10 cellular contexts compared by ENCODE assay signal in the genomic region with DNA sequence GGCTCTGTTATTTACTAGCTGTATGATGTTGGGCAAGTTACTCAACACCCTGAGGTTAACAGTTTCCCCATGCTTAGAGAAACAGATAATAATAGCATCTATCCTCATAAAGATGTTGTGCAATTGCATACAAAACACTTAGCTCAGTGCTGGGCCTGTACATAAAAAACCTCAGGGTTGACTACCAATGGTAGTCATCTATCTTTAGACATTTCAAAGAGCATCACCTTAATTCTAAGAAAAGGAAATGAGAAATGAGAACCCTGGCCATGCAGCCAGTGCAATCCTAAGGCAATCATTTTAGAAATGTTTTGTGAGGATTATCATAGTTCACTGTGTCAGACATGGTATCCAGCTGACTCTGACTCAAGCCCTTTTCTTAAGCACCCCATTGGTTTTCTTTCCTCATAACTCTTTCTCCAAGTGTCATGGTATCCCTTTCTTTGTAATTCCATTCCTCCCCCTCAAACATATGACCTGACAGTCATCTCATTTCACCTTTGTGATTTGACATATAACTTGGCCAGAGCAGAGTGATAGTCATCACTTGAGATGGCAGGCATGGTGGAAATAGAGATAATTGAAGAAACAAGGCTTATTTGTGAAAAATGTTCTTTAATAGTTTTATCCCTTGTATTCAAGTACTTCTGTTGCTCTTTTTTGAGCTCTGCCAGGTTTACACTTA. TPM values are rescaled to one million over a fixed set of nuclear protein-coding genes. Genes with fewer than 3 reads are reported as not detected.
DNase-seq lines count a peak whose midpoint lies in the region; ATAC-seq and TF ChIP-seq lines count a peak whose summit lies in the region.
"Had no signal": no experiment of that assay in that cellular context is flagged by ENCODE, and none has a peak within 500 bp of the region (broad histone marks: within the 10 kb centered on the region; RNA-seq: fewer than 3 reads in every experiment).

No MANE protein-coding gene starts in this region.

- CTCF ChIA-PET in mammary epithelial cell (lab: Charles Lee; ENCODE audit: low non-redundant PET), result interaction anchor here (0.7 kb wide), 1 partner anchor 242 kb away, joined by 3 read pairs; no protein-coding TSS in a partner anchor

- no peak overlapping the region for H3K27ac ChIP-seq in mammary epithelial cell (ENCODE audit: insufficient read depth, low read depth, low read length)
- H3K27ac ChIP-seq in substantia nigra (ENCODE audit: low read depth, low read length, poor library complexity, severe bottlenecking), result no peak overlapping the region

- H3K9me3 ChIP-seq in mammary epithelial cell (replicated peaks; ENCODE audit: insufficient read depth, low read length), result no peaks in the 10 kb centered on the region
- H3K9me3 ChIP-seq: stomach had no signal

- H3K4me1 ChIP-seq in mammary epithelial cell (ENCODE audit: insufficient read depth, low read length), result peaks cover 4% of the 10 kb centered on the region
- H3K4me1 ChIP-seq: stomach had no signal

- H3K36me3 ChIP-seq in mammary epithelial cell (ENCODE audit: insufficient read depth, low read length), result no peaks in the 10 kb centered on the region
- H3K36me3 ChIP-seq: stomach had no signal

- no peak overlapping the region for H3K4me3 ChIP-seq in mammary epithelial cell (replicated peaks in 1 of 3; ENCODE audit: insufficient read depth in 1 of 3, low read depth in 2 of 3, low read length in 3 of 3)
- H3K4me3 ChIP-seq: stomach had no signal

- DNase-seq in AML-193 (lab: John Stamatoyannopoulos, UW) (peak; percentile 94 to 97), LHCN-M2 (ENCODE audit: low read depth) (peak; percentile 70), mammary epithelial cell (peak; percentile 63), non-pigmented ciliary epithelial cell (ENCODE audit: low read depth) (peak; percentile 45), substantia nigra (lab: John Stamatoyannopoulos, UW) (no peak), NCI-H774 (lab: John Stamatoyannopoulos, UW) (no peak), NCI-H748 treated with DMSO at 0.1 percent for 48 hours (lab: John Stamatoyannopoulos, UW) (no peak)
- DNase-seq: anterior cingulate cortex, stomach had no signal

- no peaks in the 10 kb centered on the region for H3K79me2 ChIP-seq in mammary epithelial cell (ENCODE audit: insufficient read depth, low read length)

- dilution Hi-C loops in mammary epithelial cell (cut with HindIII; ENCODE audit: low sequenced_read_pairs), result no loop called here

- in situ Hi-C loops in mammary epithelial cell (cut with MboI; ENCODE audit: low sequenced_read_pairs in 2 of 2), result no loop called here

- intact Hi-C loops in mammary epithelial cell (cut with micrococcal nuclease), result loop anchor here (1.0 to 10.0 kb wide), 5 partner anchors 22 to 554 kb away; a partner anchor contains a TSS

- H4K20me1 ChIP-seq in mammary epithelial cell (ENCODE audit: insufficient read depth, low read length), result no peaks in the 10 kb centered on the region

- no peak overlapping the region for H3K4me2 ChIP-seq in mammary epithelial cell (ENCODE audit: insufficient read depth, low read depth, low read length)

- BruUV-seq in mammary epithelial cell (replicated peaks; lab: Mats Ljungman, UMichigan), result no TSS peak

- no peaks in the 10 kb centered on the region for H3K27me3 ChIP-seq in mammary epithelial cell (ENCODE audit: insufficient read depth, low read length)
- H3K27me3 ChIP-seq: stomach had no signal

- H2AFZ ChIP-seq in mammary epithelial cell (ENCODE audit: low read depth, low read length), result no peak overlapping the region

- ATAC-seq in GM21737 (IDR thresholded peaks at IDR 0.05; ENCODE audit: unreplicated experiment), result no peak

- TF ChIP-seq CTCF in mammary epithelial cell (conservative IDR thresholded peaks at IDR 0.05 in 1 of 2, IDR thresholded peaks at IDR 0.05 in 1 of 2; ENCODE audit: extremely low read depth in 1 of 2, insufficient read depth in 1 of 2, low read depth in 1 of 2, low read length in 2 of 2), result no peak

- H3K9ac ChIP-seq in mammary epithelial cell (ENCODE audit: insufficient read depth, low read length), result no peak overlapping the region

RNA-seq across cellular contexts. Expression of a gene that starts 29.5 kb away (rescaled TPM):
- total RNA-seq in LHCN-M2 (2014; rRNA removed) (50.5 and 56.8 TPM in 2 replicates), mammary epithelial cell (10 to 100 TPM; 87.4 to 88.4 TPM)
- 12.6 TPM for polyA plus RNA-seq in LHCN-M2 (2012)
- 26.2 TPM for polyA plus RNA-seq in mammary epithelial cell
- 148 TPM for polyA minus RNA-seq in mammary epithelial cell

Comparison
In these comparisons a context has a peak if more than half of its experiments do, and no peak if none do; other contexts are left out.
1. DNase-seq: peak in AML-193 (2 of 2), LHCN-M2 (single experiment), mammary epithelial cell (single experiment) and non-pigmented ciliary epithelial cell (single experiment); none in substantia nigra (0 of 49), NCI-H774 (single experiment) and NCI-H748 treated with DMSO at 0.1 percent for 48 hours (single experiment).